ENCODE assay signal across 12 cellular contexts in genomic region chr7:43735403-43735801, GRCh38. TPM values are rescaled to one million over a fixed set of nuclear protein-coding genes. Genes with fewer than 3 reads are reported as not detected.
DNase-seq lines count a peak whose midpoint lies in the region; ATAC-seq and TF ChIP-seq lines count a peak whose summit lies in the region.
"Had no signal": no experiment of that assay in that cellular context is flagged by ENCODE, and none has a peak within 500 bp of the region (broad histone marks: within the 10 kb centered on the region; RNA-seq: fewer than 3 reads in every experiment).

No MANE protein-coding gene starts in this region.

- no peak for TF ChIP-seq CTCF in osteocyte (IDR thresholded peaks at IDR 0.05)

- CTCF ChIA-PET in activated naive CD4-positive, alpha-beta T cell treated with anti-CD3 and anti-CD28 coated beads for 36 hours (lab: Charles Lee) = interaction anchor here (0.8 to 2.3 kb wide), 7 partner anchors 15 to 153 kb away, joined by 3 to 9 read pairs (median 4); partner anchors contain the start of gene STK17A
- CTCF ChIA-PET in activated naive CD4-positive, alpha-beta T cell treated with anti-CD3 and anti-CD28 coated beads, Interleukin-2, amount 10 ng/mL, durations not matched to agents 7 days and 5 days (lab: Charles Lee) = no interaction called here

- peak overlapping the region; percentile 75 for H3K27ac Mint-ChIP-seq in activated naive CD4-positive, alpha-beta T cell treated with anti-CD3 and anti-CD28 coated beads for 36 hours
- H3K27ac Mint-ChIP-seq in activated naive CD4-positive, alpha-beta T cell treated with anti-CD3 and anti-CD28 coated beads, Interleukin-2, amount 10 ng/mL, durations not matched to agents 7 days and 5 days = no peak overlapping the region
- H3K27ac Mint-ChIP-seq in stimulated activated effector memory CD8-positive, alpha-beta T cell treated with anti-CD3 and anti-CD28 coated beads, Interleukin-12 subunit alpha, Interleukin-12 subunit beta, amount 100 ng/mL, for 72 hours = peak overlapping the region; percentile 16
- no peak overlapping the region for H3K27ac Mint-ChIP-seq in osteocyte (ENCODE audit: unreplicated experiment)

- H3K36me3 Mint-ChIP-seq in activated naive CD4-positive, alpha-beta T cell treated with anti-CD3 and anti-CD28 coated beads for 36 hours (ENCODE audit: low read depth) = no peaks in the 10 kb centered on the region
- H3K36me3 Mint-ChIP-seq in activated naive CD4-positive, alpha-beta T cell treated with anti-CD3 and anti-CD28 coated beads, Interleukin-2, amount 10 ng/mL, durations not matched to agents 7 days and 5 days = no peaks in the 10 kb centered on the region
- no peaks in the 10 kb centered on the region for H3K36me3 Mint-ChIP-seq in stimulated activated effector memory CD8-positive, alpha-beta T cell treated with anti-CD3 and anti-CD28 coated beads, Interleukin-12 subunit alpha, Interleukin-12 subunit beta, amount 100 ng/mL, for 72 hours
- H3K36me3 Mint-ChIP-seq in osteocyte (ENCODE audit: unreplicated experiment) = no peaks in the 10 kb centered on the region

- no peaks in the 10 kb centered on the region for H3K9me3 Mint-ChIP-seq in activated naive CD4-positive, alpha-beta T cell treated with anti-CD3 and anti-CD28 coated beads for 36 hours
- H3K9me3 Mint-ChIP-seq in activated naive CD4-positive, alpha-beta T cell treated with anti-CD3 and anti-CD28 coated beads, Interleukin-2, amount 10 ng/mL, durations not matched to agents 7 days and 5 days = no peaks in the 10 kb centered on the region
- no peaks in the 10 kb centered on the region for H3K9me3 Mint-ChIP-seq in stimulated activated effector memory CD8-positive, alpha-beta T cell treated with anti-CD3 and anti-CD28 coated beads, Interleukin-12 subunit alpha, Interleukin-12 subunit beta, amount 100 ng/mL, for 72 hours
- no peaks in the 10 kb centered on the region for H3K9me3 Mint-ChIP-seq in osteocyte (ENCODE audit: unreplicated experiment)

- intact Hi-C loops in activated naive CD4-positive, alpha-beta T cell treated with anti-CD3 and anti-CD28 coated beads for 36 hours (cut with micrococcal nuclease) = loop anchor here (1.0 to 10.0 kb wide), 5 partner anchors 87 to 1851 kb away; partner anchors contain the start of gene C7orf25

- peaks cover 7% of the 10 kb centered on the region for H3K27me3 Mint-ChIP-seq in activated naive CD4-positive, alpha-beta T cell treated with anti-CD3 and anti-CD28 coated beads for 36 hours (ENCODE audit: low read depth)
- peaks cover 17% of the 10 kb centered on the region for H3K27me3 Mint-ChIP-seq in activated naive CD4-positive, alpha-beta T cell treated with anti-CD3 and anti-CD28 coated beads, Interleukin-2, amount 10 ng/mL, durations not matched to agents 7 days and 5 days
- H3K27me3 Mint-ChIP-seq in osteocyte (ENCODE audit: unreplicated experiment) = peaks cover 61% of the 10 kb centered on the region

- H3K4me1 Mint-ChIP-seq in activated naive CD4-positive, alpha-beta T cell treated with anti-CD3 and anti-CD28 coated beads for 36 hours (ENCODE audit: low read depth) = peaks cover 23% of the 10 kb centered on the region
- H3K4me1 Mint-ChIP-seq in activated naive CD4-positive, alpha-beta T cell treated with anti-CD3 and anti-CD28 coated beads, Interleukin-2, amount 10 ng/mL, durations not matched to agents 7 days and 5 days = peaks cover 6% of the 10 kb centered on the region
- peaks cover 13% of the 10 kb centered on the region for H3K4me1 Mint-ChIP-seq in stimulated activated effector memory CD8-positive, alpha-beta T cell treated with anti-CD3 and anti-CD28 coated beads, Interleukin-12 subunit alpha, Interleukin-12 subunit beta, amount 100 ng/mL, for 72 hours
- no peaks in the 10 kb centered on the region for H3K4me1 Mint-ChIP-seq in osteocyte (ENCODE audit: unreplicated experiment)

- ATAC-seq in GM21515 (IDR thresholded peaks at IDR 0.05; ENCODE audit: unreplicated experiment) = peak; percentile 22
- ATAC-seq in HG03175 (IDR thresholded peaks at IDR 0.05; ENCODE audit: unreplicated experiment) = peak; percentile 21
- peak; percentile 52 for ATAC-seq in stimulated activated effector memory CD8-positive, alpha-beta T cell treated with anti-CD3 and anti-CD28 coated beads, Interleukin-12 subunit alpha, Interleukin-12 subunit beta, amount 100 ng/mL, for 72 hours
- ATAC-seq: mucosa of descending colon had no signal

- H3K4me3 Mint-ChIP-seq in activated naive CD4-positive, alpha-beta T cell treated with anti-CD3 and anti-CD28 coated beads for 36 hours = peak overlapping the region; percentile 32
- H3K4me3 Mint-ChIP-seq in activated naive CD4-positive, alpha-beta T cell treated with anti-CD3 and anti-CD28 coated beads, Interleukin-2, amount 10 ng/mL, durations not matched to agents 7 days and 5 days = no peak overlapping the region
- H3K4me3 Mint-ChIP-seq in stimulated activated effector memory CD8-positive, alpha-beta T cell treated with anti-CD3 and anti-CD28 coated beads, Interleukin-12 subunit alpha, Interleukin-12 subunit beta, amount 100 ng/mL, for 72 hours = no peak overlapping the region
- no peak overlapping the region for H3K4me3 Mint-ChIP-seq in osteocyte (ENCODE audit: unreplicated experiment)

- peak; percentile 48 for DNase-seq in activated naive CD4-positive, alpha-beta T cell treated with anti-CD3 and anti-CD28 coated beads for 36 hours
- no peak for DNase-seq in activated naive CD4-positive, alpha-beta T cell treated with anti-CD3 and anti-CD28 coated beads, Interleukin-2, amount 10 ng/mL, durations not matched to agents 7 days and 5 days
- DNase-seq in stimulated activated effector memory CD8-positive, alpha-beta T cell treated with anti-CD3 and anti-CD28 coated beads, Interleukin-12 subunit alpha, Interleukin-12 subunit beta, amount 100 ng/mL, for 72 hours (ENCODE audit: low spot score in 2 of 2) = no peak
- DNase-seq in GM19238 (ENCODE audit: insufficient read length, low spot score) = no peak
- no peak for DNase-seq in NCI-H524 treated with DMSO at 0.1 percent for 48 hours (lab: John Stamatoyannopoulos, UW)
- DNase-seq in osteocyte (ENCODE audit: extremely low spot score, unreplicated experiment) = no peak
- DNase-seq: DMS53, esophagus squamous epithelium, mucosa of descending colon, NCI-H2171 had no signal

RNA-seq across cellular contexts. Expression of gene COA1, which starts 6.1 kb away (rescaled TPM):
- 10 to 100 TPM; 85.9 to 87.2 TPM for total RNA-seq in activated naive CD4-positive, alpha-beta T cell treated with anti-CD3 and anti-CD28 coated beads for 36 hours
- total RNA-seq in osteocyte = 45.9 and 47.8 TPM in 2 replicates

RNA-seq across cellular contexts. Expression of gene BLVRA, which starts 23.1 kb away (rescaled TPM):
- total RNA-seq in activated naive CD4-positive, alpha-beta T cell treated with anti-CD3 and anti-CD28 coated beads for 36 hours = 10 to 100 TPM; 26.6 to 28.9 TPM
- total RNA-seq in osteocyte = 19.0 and 21.2 TPM in 2 replicates

Comparison
In these comparisons a context has a peak if more than half of its experiments do, and no peak if none do; other contexts are left out.
1. H3K27ac Mint-ChIP-seq: peak in activated naive CD4-positive, alpha-beta T cell treated with anti-CD3 and anti-CD28 coated beads for 36 hours (single experiment) and stimulated activated effector memory CD8-positive, alpha-beta T cell treated with anti-CD3 and anti-CD28 coated beads, Interleukin-12 subunit alpha, Interleukin-12 subunit beta, amount 100 ng/mL, for 72 hours (single experiment); none in activated naive CD4-positive, alpha-beta T cell treated with anti-CD3 and anti-CD28 coated beads, Interleukin-2, amount 10 ng/mL, durations not matched to agents 7 days and 5 days (single experiment) and osteocyte (single experiment).
2. Peak in every context shown above with its lines, with median percentiles within 50 percentile points of each other: ATAC-seq.